8 cellular contexts compared by ENCODE assay signal in the genomic region with DNA sequence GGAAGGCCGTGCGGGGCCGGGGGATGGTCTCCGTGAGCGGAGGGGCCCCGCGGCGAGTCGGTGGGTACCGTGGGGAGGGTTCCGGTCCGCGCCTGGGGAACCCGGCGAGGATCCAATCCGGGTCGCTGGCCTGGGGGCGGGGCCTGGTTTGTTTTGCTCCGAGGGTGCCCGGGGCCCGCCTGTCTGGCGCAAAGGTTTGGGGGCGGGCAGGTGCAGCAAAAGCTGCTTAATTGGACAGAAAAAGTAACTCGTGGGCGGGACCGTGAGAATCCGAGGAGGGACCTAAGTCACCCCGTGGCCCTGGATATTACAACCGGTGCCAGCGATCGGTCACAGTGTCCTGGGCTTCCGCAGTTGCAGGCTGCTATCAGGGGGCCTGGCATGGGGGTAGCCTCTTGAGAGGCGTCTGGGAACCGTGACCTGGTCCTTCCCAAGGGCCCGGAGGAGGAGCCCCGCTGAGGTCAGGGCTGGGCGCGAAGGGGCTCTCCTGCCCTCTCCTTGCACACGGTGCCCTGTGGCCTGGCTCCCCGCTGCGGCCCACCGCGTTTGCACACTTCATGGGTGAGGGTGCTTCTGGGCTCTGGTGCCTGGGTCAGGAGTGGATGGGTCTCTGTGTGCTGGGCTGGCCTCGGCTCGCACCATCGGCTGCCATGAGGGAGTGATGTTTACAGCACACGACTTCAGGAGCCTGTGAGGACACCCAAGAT.
DNase-seq lines count a peak whose midpoint lies in the region; ATAC-seq and TF ChIP-seq lines count a peak whose summit lies in the region.

No MANE protein-coding gene starts in this region.

- H3K27me3 ChIP-seq in OCI-LY1 (ENCODE audit: insufficient read depth, low read length) (no peaks in the 10 kb centered on the region), mucosa of stomach (ENCODE audit: control insufficient read depth, insufficient read depth, low read length) (no peaks in the 10 kb centered on the region)

- no peak overlapping the region for H3K27ac ChIP-seq in OCI-LY1 (ENCODE audit: low read depth, low read length, poor library complexity, severe bottlenecking)

- H3K36me3 ChIP-seq in OCI-LY1 (ENCODE audit: insufficient read depth, low read length) = peaks cover 18% of the 10 kb centered on the region
- no peaks in the 10 kb centered on the region for H3K36me3 ChIP-seq in mucosa of stomach (ENCODE audit: control insufficient read depth, insufficient read depth, low read length)

- no peaks in the 10 kb centered on the region for H3K79me2 ChIP-seq in OCI-LY1 (ENCODE audit: insufficient read depth, low read length)

- H3K9ac ChIP-seq in OCI-LY1 (ENCODE audit: low read length) (peak overlapping the region; percentile 77), mucosa of stomach (ENCODE audit: low read length) (peak overlapping the region; percentile 85)

- no peak for TF ChIP-seq CTCF in OCI-LY1 (IDR thresholded peaks at IDR 0.05; ENCODE audit: low read length)
- TF ChIP-seq CTCF in epithelial cell of esophagus (IDR thresholded peaks at IDR 0.05; ENCODE audit: insufficient read depth, low read depth, low read length, missing control alignments) = no peak

- no peaks in the 10 kb centered on the region for H3K9me2 ChIP-seq in OCI-LY1 (ENCODE audit: low read depth, low read length)

- ATAC-seq in GM19452 (IDR thresholded peaks at IDR 0.05; ENCODE audit: unreplicated experiment) = peak; percentile 55
- peak; percentile 52 for ATAC-seq in HG03571 (IDR thresholded peaks at IDR 0.05; ENCODE audit: unreplicated experiment)

- no peak overlapping the region for H2AFZ ChIP-seq in OCI-LY1 (ENCODE audit: low read length)

- H4K20me1 ChIP-seq in OCI-LY1 (ENCODE audit: insufficient read depth, low read length) = no peaks in the 10 kb centered on the region

- H3K4me1 ChIP-seq in OCI-LY1 (ENCODE audit: insufficient read depth, low read length, severe bottlenecking) = peaks cover 15% of the 10 kb centered on the region
- peaks cover 56% of the 10 kb centered on the region for H3K4me1 ChIP-seq in mucosa of stomach (ENCODE audit: control insufficient read depth, insufficient read depth, low read length)

- DNase-seq in CD1c-positive myeloid dendritic cell (ENCODE audit: extremely low spot score) = peak; percentile 94
- DNase-seq in activated T-cell treated with anti-CD3 and anti-CD28 coated beads for 1 hour (ENCODE audit: low read depth) = peak; percentile 95
- DNase-seq in epithelial cell of esophagus (ENCODE audit: low read depth) = peak; percentile 85
- DNase-seq in stimulated activated CD8-positive, alpha-beta memory T cell treated with anti-CD3 and anti-CD28 coated beads, Interleukin-4, amount 100 ng/mL, for 4 hours (ENCODE audit: low read depth in 2 of 2, low spot score in 1 of 2) = peak; percentile 78 to 84

- H3K4me2 ChIP-seq in OCI-LY1 (ENCODE audit: low read length) = peak overlapping the region; percentile 85

- peaks cover 4% of the 10 kb centered on the region; the same call in 1 of the 2 replicates for H3F3A ChIP-seq in OCI-LY1 (ENCODE audit: insufficient read depth, low read length)

- H3K9me3 ChIP-seq in OCI-LY1 (ENCODE audit: low read length) (no peaks in the 10 kb centered on the region), mucosa of stomach (ENCODE audit: control insufficient read depth, low read length) (no peaks in the 10 kb centered on the region)

- H3K4me3 ChIP-seq in OCI-LY1 (ENCODE audit: low read depth, low read length, poor library complexity, severe bottlenecking) (peak overlapping the region; percentile 75), epithelial cell of esophagus (ENCODE audit: low read length) (peak overlapping the region; percentile 61), mucosa of stomach (ENCODE audit: low read length) (peak overlapping the region; percentile 84)
